Comparison of ENCODE assay signal across 7 cellular contexts in the genomic region with DNA sequence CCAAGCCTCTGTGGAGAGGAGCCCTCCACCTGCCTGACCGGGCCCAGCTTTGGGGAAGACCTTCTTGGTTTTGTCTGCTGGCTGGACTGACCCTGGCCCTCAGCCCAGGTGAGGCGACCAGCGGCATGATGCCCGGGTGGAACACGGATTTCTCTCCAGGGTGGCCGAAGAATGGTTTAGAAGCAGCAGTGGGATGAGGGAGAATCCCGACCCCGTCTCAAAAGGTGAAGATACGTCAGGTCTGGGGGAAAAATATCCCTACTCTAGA. TPM values are rescaled to one million over a fixed set of nuclear protein-coding genes. Genes with fewer than 3 reads are reported as not detected.
DNase-seq lines count a peak whose midpoint lies in the region; ATAC-seq and TF ChIP-seq lines count a peak whose summit lies in the region.

No MANE protein-coding gene starts in this region.

- H3K4me3 ChIP-seq in HCT116 (replicated peaks in 1 of 2; ENCODE audit: low read depth in 1 of 2, low read length in 2 of 2) (peak overlapping the region; percentile 87), iPS-18a (ENCODE audit: low read length) (peak overlapping the region; percentile 93), subcutaneous abdominal adipose tissue (ENCODE audit: low read depth in 1 of 5, low read length in 5 of 5) (peak overlapping the region; percentile 77 to 90 (median 78))

- H3K79me2 ChIP-seq in HCT116 (ENCODE audit: insufficient read depth, low read length) = peaks cover 16% of the 10 kb centered on the region

- H3K36me3 Mint-ChIP-seq in activated CD8-positive, alpha-beta T cell treated with anti-CD3 and anti-CD28 coated beads for 36 hours (ENCODE audit: low read depth) = peaks cover 12% of the 10 kb centered on the region

- H3K27me3 ChIP-seq in HCT116 (ENCODE audit: insufficient read depth, low read length) (no peaks in the 10 kb centered on the region), iPS-18a (ENCODE audit: control insufficient read depth, insufficient read depth, low read length) (peaks cover 9% of the 10 kb centered on the region), subcutaneous abdominal adipose tissue (ENCODE audit: control insufficient read depth in 5 of 5, insufficient read depth in 4 of 5, low read length in 5 of 5) (no peaks in the 10 kb centered on the region)

- peak; percentile 12 for ATAC-seq in HCT116
- ATAC-seq in activated CD8-positive, alpha-beta T cell treated with anti-CD3 and anti-CD28 coated beads for 36 hours = no peak
- ATAC-seq in activated CD4-positive, CD25-positive, alpha-beta regulatory T cell treated with anti-CD3 and anti-CD28 coated beads, Interleukin-2, amount 50 U/mL, for 24 hours = no peak

- BruUV-seq in HCT116 (replicated peaks; lab: Mats Ljungman, UMichigan) = no TSS peak

- CTCF ChIA-PET in HCT116 (lab: Charles Lee) = no interaction called here
- CTCF ChIA-PET in activated CD8-positive, alpha-beta T cell treated with anti-CD3 and anti-CD28 coated beads for 36 hours (lab: Charles Lee) = no interaction called here

- peak overlapping the region; percentile 91 for H3K27ac Mint-ChIP-seq in activated CD8-positive, alpha-beta T cell treated with anti-CD3 and anti-CD28 coated beads for 36 hours

- H2AFZ ChIP-seq in HCT116 (ENCODE audit: low read depth, low read length, poor library complexity, severe bottlenecking) = no peak overlapping the region

- H3K9me2 ChIP-seq in HCT116 (ENCODE audit: insufficient read depth) = no peaks in the 10 kb centered on the region

- H4K20me1 ChIP-seq in HCT116 (ENCODE audit: insufficient read depth) = no peaks in the 10 kb centered on the region

- POLR2A ChIA-PET in HCT116 (lab: Charles Lee) = interaction anchor here (1.2 kb wide), 1 partner anchor 9 kb away, joined by 3 read pairs; no protein-coding TSS in a partner anchor
- POLR2A ChIA-PET in activated CD8-positive, alpha-beta T cell treated with anti-CD3 and anti-CD28 coated beads for 36 hours (lab: Charles Lee) = interaction anchor here (0.7 kb wide), 1 partner anchor 18 kb away, joined by 3 read pairs; no protein-coding TSS in a partner anchor

- TF ChIP-seq CTCF in HCT116 (IDR thresholded peaks at IDR 0.05 in 2 of 3, conservative IDR thresholded peaks at IDR 0.05 in 1 of 3; ENCODE audit: borderline replicate concordance in 1 of 3, insufficient read depth in 1 of 3, low read depth in 2 of 3, low read length in 2 of 3) = no peak
- no peak for TF ChIP-seq CTCF in activated CD8-positive, alpha-beta T cell treated with anti-CD3 and anti-CD28 coated beads for 36 hours (IDR thresholded peaks at IDR 0.05)

- peak overlapping the region; percentile 95 for H3K27ac ChIP-seq in HCT116 (ENCODE audit: low read depth, low read length)
- peak overlapping the region; percentile 31 for H3K27ac ChIP-seq in iPS-18a (ENCODE audit: low read length)
- peak overlapping the region; percentile 91 for H3K27ac ChIP-seq in subcutaneous abdominal adipose tissue (ENCODE audit: low read depth, low read length)

- DNase-seq in HCT116 (ENCODE audit: low read depth, low spot score) (no peak), cerebellar nuclear complex (lab: John Stamatoyannopoulos, UW) (no peak), posterior cingulate gyrus (no peak)
- DNase-seq in activated CD8-positive, alpha-beta T cell treated with anti-CD3 and anti-CD28 coated beads for 36 hours = no peak

- peak overlapping the region; percentile 98 for H3K4me2 ChIP-seq in HCT116 (ENCODE audit: low read length)

- H3K9ac ChIP-seq in HCT116 (ENCODE audit: low read length) (peak overlapping the region; percentile 94), iPS-18a (ENCODE audit: low read length) (peak overlapping the region; percentile 87), subcutaneous abdominal adipose tissue (ENCODE audit: low read length in 5 of 5) (peak overlapping the region; percentile 73 to 94 (median 86))

- no peaks in the 10 kb centered on the region for H3K27me3 Mint-ChIP-seq in activated CD8-positive, alpha-beta T cell treated with anti-CD3 and anti-CD28 coated beads for 36 hours

- no peaks in the 10 kb centered on the region for H3K9me3 Mint-ChIP-seq in activated CD8-positive, alpha-beta T cell treated with anti-CD3 and anti-CD28 coated beads for 36 hours

- H3K4me1 Mint-ChIP-seq in activated CD8-positive, alpha-beta T cell treated with anti-CD3 and anti-CD28 coated beads for 36 hours (ENCODE audit: low read depth) = peaks cover 18% of the 10 kb centered on the region

- H3K4me1 ChIP-seq in HCT116 (ENCODE audit: control insufficient read depth in 1 of 2, insufficient read depth in 2 of 2, low read length in 2 of 2) (peaks cover 14 to 33% of the 10 kb centered on the region in 2 experiments; a peak in 3 of 4 replicates), iPS-18a (ENCODE audit: control insufficient read depth, low read depth, low read length) (peaks cover 3% of the 10 kb centered on the region), subcutaneous abdominal adipose tissue (ENCODE audit: control insufficient read depth in 5 of 5, insufficient read depth in 5 of 5, low read length in 5 of 5) (peaks cover 3 to 44% (median 26%) of the 10 kb centered on the region in 5 donors)

- TF ChIP-seq POLR2A in HCT116 (IDR thresholded peaks at IDR 0.05; ENCODE audit: borderline replicate concordance, extremely low read depth, insufficient read depth, insufficient read length) = no peak

- RAD21 ChIA-PET in HCT116 (lab: Charles Lee; ENCODE audit: low non-redundant PET in 1 of 2, low total read pairs in 2 of 2, uncharacterized antibody in 2 of 2, unreplicated experiment in 2 of 2) = interaction anchor here in 1 of 2 experiments (0.6 kb wide), 1 partner anchor 12 kb away, joined by 4 read pairs; no protein-coding TSS in a partner anchor

- intact Hi-C loops in HCT116 (cut with micrococcal nuclease) (no loop called here), posterior cingulate gyrus (cut with DNase I) (no loop called here)
- intact Hi-C loops in activated CD8-positive, alpha-beta T cell treated with anti-CD3 and anti-CD28 coated beads for 36 hours (cut with micrococcal nuclease) = no loop called here

- TF ChIP-seq RAD21 in HCT116 (IDR thresholded peaks at IDR 0.05; ENCODE audit: low read depth) = no peak

- peak overlapping the region; percentile 85 for H3K4me3 Mint-ChIP-seq in activated CD8-positive, alpha-beta T cell treated with anti-CD3 and anti-CD28 coated beads for 36 hours

- no peaks in the 10 kb centered on the region for H3K9me3 ChIP-seq in HCT116 (ENCODE audit: control insufficient read depth in 1 of 2, insufficient read depth in 1 of 2, low read depth in 1 of 2, low read length in 2 of 2)
- no peaks in the 10 kb centered on the region for H3K9me3 ChIP-seq in iPS-18a (ENCODE audit: control insufficient read depth, low read depth, low read length)
- H3K9me3 ChIP-seq in subcutaneous abdominal adipose tissue (ENCODE audit: control insufficient read depth in 5 of 5, low read length in 5 of 5) = peaks cover 0 to 6% (median 3%) of the 10 kb centered on the region in 5 donors

- H3K36me3 ChIP-seq in HCT116 (ENCODE audit: control insufficient read depth in 1 of 2, insufficient read depth in 2 of 2, low read length in 2 of 2) (no peaks in the 10 kb centered on the region), iPS-18a (ENCODE audit: control insufficient read depth, low read depth, low read length) (no peaks in the 10 kb centered on the region), subcutaneous abdominal adipose tissue (ENCODE audit: control insufficient read depth in 5 of 5, insufficient read depth in 5 of 5, low read length in 5 of 5) (no peaks in the 10 kb centered on the region)

TF ChIP-seq in HCT116, 20 proteins besides CTCF, POLR2A, EP300 and RAD21:
- TF ChIP-seq JUND (IDR thresholded peaks at IDR 0.05) (no peak), EZH2phosphoT487 (IDR thresholded peaks at IDR 0.05; ENCODE audit: borderline replicate concordance) (no peak)

RNA-seq across cellular contexts. Expression of gene ZBTB42, which starts 15.7 kb away (rescaled TPM):
- 4.4 TPM for total RNA-seq in HCT116 (2021; ENCODE audit: unreplicated experiment)
- 3.9 and 4.1 TPM in 2 replicates for polyA plus RNA-seq in HCT116 (2012)
- 1 to 10 TPM; 1.3 TPM for total RNA-seq in activated CD8-positive, alpha-beta T cell treated with anti-CD3 and anti-CD28 coated beads for 36 hours

RNA-seq across cellular contexts. Expression of gene AKT1, which starts 21.1 kb away (rescaled TPM):
- 152 TPM for total RNA-seq in HCT116 (2021; ENCODE audit: unreplicated experiment)
- polyA plus RNA-seq in HCT116 (2012) = 139 and 160 TPM in 2 replicates
- total RNA-seq in activated CD8-positive, alpha-beta T cell treated with anti-CD3 and anti-CD28 coated beads for 36 hours = 100 to 1,000 TPM; 116 to 121 TPM

RNA-seq across cellular contexts. Expression of gene CEP170B, which starts 48.5 kb away (rescaled TPM):
- total RNA-seq in HCT116 (2021; ENCODE audit: unreplicated experiment) = 45.9 TPM
- 24.4 and 26.7 TPM in 2 replicates for polyA plus RNA-seq in HCT116 (2012)
- total RNA-seq in activated CD8-positive, alpha-beta T cell treated with anti-CD3 and anti-CD28 coated beads for 36 hours = 1 to 10 TPM; 2.2 to 2.3 TPM

Comparison
In these comparisons a context has a peak if more than half of its experiments do, and no peak if none do; other contexts are left out.
1. H3K27ac ChIP-seq: peak in every context shown above with its lines; median percentile 95 in HCT116; 91 in subcutaneous abdominal adipose tissue; 31 in iPS-18a.
2. RNA of gene CEP170B, which starts 48.5 kb away (total RNA-seq): 45.9 TPM in HCT116 (single experiment); 2.2 to 2.3 TPM in activated CD8-positive, alpha-beta T cell treated with anti-CD3 and anti-CD28 coated beads for 36 hours; every median in the first group is over 10 times any median in the second.
3. Peak in every context shown above with its lines, with median percentiles within 50 percentile points of each other: H3K4me3 ChIP-seq and H3K9ac ChIP-seq.